8 cellular contexts compared by ENCODE assay signal in genomic region chr7:2864999-2865670, GRCh38. TPM values are rescaled to one million over a fixed set of nuclear protein-coding genes. Genes with fewer than 3 reads are reported as not detected.
A peak's percentile ranks its signal among the peaks of the same experiment; 100 is the strongest.
DNase-seq lines count a peak whose midpoint lies in the region; ATAC-seq, FAIRE-seq and TF ChIP-seq lines count a peak whose summit lies in the region.

No MANE protein-coding gene starts in this region.

- H3K36me3 Mint-ChIP-seq in type B pancreatic cell: no peaks in the 10 kb centered on the region

- intact Hi-C loops in pancreas (cut with DNase I): no loop called here

- H2AFZ ChIP-seq in DND-41 (ENCODE audit: low read depth, low read length): no peak overlapping the region

- H3K27me3 ChIP-seq in DND-41 (ENCODE audit: insufficient read depth, low read length, poor library complexity): no peaks in the 10 kb centered on the region
- H3K27me3 ChIP-seq in pancreas: no peaks in the 10 kb centered on the region

- FAIRE-seq in pancreas (lab: Jason Lieb, UNC): no peak

- H3K4me2 ChIP-seq in DND-41 (ENCODE audit: insufficient read depth, low read length): no peak overlapping the region

- H3K4me3 Mint-ChIP-seq in type B pancreatic cell: no peak overlapping the region

- POLR2A ChIA-PET in RWPE1 (lab: Yijun Ruan, JAX; ENCODE audit: low non-redundant PET): interaction anchor here (0.8 kb wide), 1 partner anchor 44 kb away, joined by 3 read pairs; no protein-coding TSS in a partner anchor

- H3K27ac ChIP-seq in DND-41 (ENCODE audit: low read length) (no peak overlapping the region), RWPE1 (no peak overlapping the region), pancreas (no peak overlapping the region)

- CTCF ChIA-PET in RWPE1 (lab: Yijun Ruan, JAX): interaction anchor here (0.5 to 1.3 kb wide), 10 partner anchors 8 to 1827 kb away, joined by 3 to 8 read pairs (median 4); no protein-coding TSS in a partner anchor

- H3K9me3 ChIP-seq in DND-41 (ENCODE audit: insufficient read depth, low read length, severe bottlenecking) (no peaks in the 10 kb centered on the region), pancreas (no peaks in the 10 kb centered on the region)

- H3K4me3 ChIP-seq in DND-41 (ENCODE audit: low read depth in 1 of 2, low read length in 2 of 2): no peak overlapping the region
- no peak overlapping the region for H3K4me3 ChIP-seq in foreskin fibroblast (ENCODE audit: low read depth in 1 of 2, low read length in 2 of 2)
- no peak overlapping the region for H3K4me3 ChIP-seq in pancreas

- peak; percentile 73 for ATAC-seq in DND-41 (ENCODE audit: insufficient read depth, low read depth)
- peak; percentile 45 for ATAC-seq in HG03439 (IDR thresholded peaks at IDR 0.05; ENCODE audit: unreplicated experiment)
- peak in 2 of 4 donors; percentile 37 to 53 for ATAC-seq in pancreas
- no peak for ATAC-seq in GM21423 (IDR thresholded peaks at IDR 0.05; ENCODE audit: unreplicated experiment)

- H3K27ac Mint-ChIP-seq in type B pancreatic cell: no peak overlapping the region

- DNase-seq in DND-41 (peak; percentile 68), RWPE1 (ENCODE audit: low spot score) (peak; percentile 63), foreskin fibroblast (peak; percentile 57 to 88), pancreas (peak in 5 of 6 donors; percentile 27 to 76 (median 70)), type B pancreatic cell (ENCODE audit: extremely low spot score, unreplicated experiment) (no peak)
- DNase-seq in activated T-helper 9 cell treated with anti-CD3 and anti-CD28 coated beads, Interleukin-2, amount 50 U/mL, for 16 hours (ENCODE audit: low read depth): peak; percentile 59

- peak; percentile 94 for TF ChIP-seq CTCF in DND-41 (IDR thresholded peaks at IDR 0.05; ENCODE audit: borderline replicate concordance, extremely low read depth, low read length, poor library complexity, severe bottlenecking)
- TF ChIP-seq CTCF in RWPE1 (conservative IDR thresholded peaks at IDR 0.05; ENCODE audit: low read depth): peak; percentile 97
- TF ChIP-seq CTCF in foreskin fibroblast (IDR thresholded peaks at IDR 0.05; ENCODE audit: low read depth, low read length): peak; percentile 79
- peak; percentile 56 to 91 (median 88) for TF ChIP-seq CTCF in pancreas (IDR thresholded peaks at IDR 0.05)
- TF ChIP-seq CTCF in type B pancreatic cell (conservative IDR thresholded peaks at IDR 0.05): peak; percentile 96

- H3K9me3 Mint-ChIP-seq in type B pancreatic cell: no peaks in the 10 kb centered on the region

- H3K79me2 ChIP-seq in DND-41 (ENCODE audit: insufficient read depth, low read length): no peaks in the 10 kb centered on the region

- no peaks in the 10 kb centered on the region for H3K27me3 Mint-ChIP-seq in type B pancreatic cell

- H3K9ac ChIP-seq in DND-41 (ENCODE audit: low read depth, low read length): no peak overlapping the region

- H3K36me3 ChIP-seq in DND-41 (ENCODE audit: insufficient read depth, low read length) (no peaks in the 10 kb centered on the region), pancreas (no peaks in the 10 kb centered on the region)

- WGBS in pancreas, 2 donors: 34 to 37% methylated on average over 15 to 17 of the region's 17 CpGs

- H3K4me1 Mint-ChIP-seq in type B pancreatic cell (ENCODE audit: unreplicated experiment): peaks cover 21% of the 10 kb centered on the region

- H4K20me1 ChIP-seq in DND-41 (ENCODE audit: insufficient read depth, low read length): no peaks in the 10 kb centered on the region

- H3K4me1 ChIP-seq in DND-41 (ENCODE audit: insufficient read depth, low read length): peaks cover 14% of the 10 kb centered on the region
- H3K4me1 ChIP-seq in pancreas: peaks cover 0 to 9% (median 0%) of the 10 kb centered on the region in 3 donors

RNA-seq across cellular contexts. Expression of gene GNA12, which starts 21.0 kb away (rescaled TPM):
- total RNA-seq in pancreas (10 to 100 TPM; 11.4 to 23.0 (median 18.5) TPM), type B pancreatic cell (ENCODE audit: low replicate concordance) (37.9 and 46.2 TPM in 2 replicates)
- polyA plus RNA-seq in pancreas: 10 to 100 TPM in 1 of 2 donors, 1 to 10 TPM in 1; 7.5 to 12.2 TPM
